8 cellular contexts compared by ENCODE assay signal in the genomic region with DNA sequence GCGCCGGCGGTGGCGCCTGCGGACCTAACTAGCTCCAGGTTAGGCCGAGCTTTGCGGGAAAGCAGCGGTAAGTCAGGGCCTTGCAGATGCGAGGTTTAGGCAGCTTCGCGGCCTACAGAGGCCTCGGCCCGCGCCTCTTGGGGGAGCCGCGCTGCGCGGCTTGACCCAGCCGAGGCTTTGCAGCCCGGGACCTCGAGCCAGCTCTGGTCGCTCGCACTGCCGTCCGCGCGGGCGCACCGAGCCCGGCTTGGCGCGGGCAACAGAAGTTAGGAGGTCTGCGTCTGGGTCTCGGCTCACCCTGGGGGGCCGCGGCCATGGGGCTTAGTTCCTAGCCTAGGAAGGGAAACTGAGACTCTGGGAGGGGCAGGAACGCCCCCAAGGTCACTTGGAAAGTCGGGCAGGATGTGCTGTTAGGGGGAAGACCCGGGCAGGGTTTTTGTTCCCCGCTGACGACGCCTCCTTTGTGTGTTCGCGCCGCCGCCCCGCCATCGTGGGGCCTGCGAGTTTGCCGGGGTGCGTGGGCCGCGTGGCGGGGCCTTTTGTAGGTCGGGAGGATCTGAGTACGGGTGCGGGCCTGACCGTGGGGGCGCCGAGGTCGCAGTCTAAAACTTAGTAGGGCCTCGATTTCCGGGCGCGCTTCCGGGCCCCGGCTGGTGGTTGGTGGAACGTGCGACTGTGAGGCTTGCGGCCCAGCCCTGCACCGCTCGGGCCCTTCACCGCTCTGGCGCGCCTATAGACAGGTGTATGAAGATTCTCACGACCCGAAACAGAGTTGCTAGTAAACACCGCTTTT. TPM values are rescaled to one million over a fixed set of nuclear protein-coding genes. Genes with fewer than 3 reads are reported as not detected.
A peak's percentile ranks its signal among the peaks of the same experiment; 100 is the strongest.
DNase-seq lines count a peak whose midpoint lies in the region; ATAC-seq and TF ChIP-seq lines count a peak whose summit lies in the region.

No MANE protein-coding gene starts in this region.

- H2BK12ac ChIP-seq in neuronal stem cell (ENCODE audit: low read length) = no peak overlapping the region

- H3K4me3 ChIP-seq in esophagus squamous epithelium (peak overlapping the region; percentile 75 to 98 (median 92)), neuronal stem cell (ENCODE audit: low read length in 2 of 2) (peak overlapping the region; percentile 66 to 99), suprapubic skin (peak overlapping the region; percentile 99)

- TF ChIP-seq CTCF in esophagus squamous epithelium (IDR thresholded peaks at IDR 0.05) = peak in 1 of 6 experiments; percentile 6
- TF ChIP-seq CTCF in suprapubic skin (IDR thresholded peaks at IDR 0.05) = no peak

- no peak for TF ChIP-seq EP300 in suprapubic skin (IDR thresholded peaks at IDR 0.05)

- H3K4me1 ChIP-seq in esophagus squamous epithelium (peaks cover 6 to 51% (median 23%) of the 10 kb centered on the region in 3 donors), neuronal stem cell (ENCODE audit: control insufficient read depth in 2 of 2, insufficient read depth in 1 of 2, low read depth in 1 of 2, low read length in 2 of 2) (peaks cover 2 to 6% of the 10 kb centered on the region in 2 donors), suprapubic skin (peaks cover 29% of the 10 kb centered on the region)

- peak overlapping the region; percentile 56 for H3K14ac ChIP-seq in neuronal stem cell (ENCODE audit: low read length)

- no peaks in the 10 kb centered on the region for H3K9me3 ChIP-seq in esophagus squamous epithelium
- H3K9me3 ChIP-seq in neuronal stem cell (replicated peaks in 1 of 2; ENCODE audit: control insufficient read depth in 2 of 2, insufficient read depth in 1 of 2, low read depth in 1 of 2, low read length in 2 of 2) = peaks cover 0 to 23% of the 10 kb centered on the region in 2 donors
- no peaks in the 10 kb centered on the region for H3K9me3 ChIP-seq in suprapubic skin

- no peak overlapping the region for H3K4ac ChIP-seq in neuronal stem cell (ENCODE audit: low read length)

- H3K36me3 ChIP-seq in esophagus squamous epithelium = peaks cover 0 to 35% (median 5%) of the 10 kb centered on the region in 3 donors
- peaks cover 7 to 44% of the 10 kb centered on the region in 2 donors for H3K36me3 ChIP-seq in neuronal stem cell (replicated peaks in 1 of 2; ENCODE audit: control insufficient read depth in 2 of 2, insufficient read depth in 2 of 2, low read length in 2 of 2)
- H3K36me3 ChIP-seq in suprapubic skin = peaks cover 14% of the 10 kb centered on the region

- peak overlapping the region; percentile 78 for H3K4me2 ChIP-seq in neuronal stem cell (ENCODE audit: insufficient read depth, low read length, poor library complexity, severe bottlenecking)

- peak overlapping the region; percentile 87 for H3K9ac ChIP-seq in neuronal stem cell (ENCODE audit: low read depth, low read length, poor library complexity)

- peak; percentile 51 for ATAC-seq in HG02759 (IDR thresholded peaks at IDR 0.05; ENCODE audit: unreplicated experiment)

- peak overlapping the region; percentile 66 for H3K23ac ChIP-seq in neuronal stem cell (ENCODE audit: low read depth, low read length, poor library complexity)

- H3K27me3 ChIP-seq in esophagus squamous epithelium = no peaks in the 10 kb centered on the region
- H3K27me3 ChIP-seq in neuronal stem cell (ENCODE audit: control insufficient read depth in 3 of 3, insufficient read depth in 3 of 3, low read depth in 1 of 3, low read length in 3 of 3) = peaks cover 0 to 2% (median 0%) of the 10 kb centered on the region in 3 experiments
- H3K27me3 ChIP-seq in suprapubic skin = no peaks in the 10 kb centered on the region

- H3K79me1 ChIP-seq in neuronal stem cell (ENCODE audit: low read depth, low read length) = peaks cover 8% of the 10 kb centered on the region

- H2AK5ac ChIP-seq in neuronal stem cell (ENCODE audit: low read depth, low read length) = peak overlapping the region; percentile 97

- TF ChIP-seq POLR2A in esophagus squamous epithelium (IDR thresholded peaks at IDR 0.05) (no peak), suprapubic skin (IDR thresholded peaks at IDR 0.05) (no peak)

- H2AFZ ChIP-seq in neuronal stem cell (ENCODE audit: low read length) = peak overlapping the region; percentile 93

- peak overlapping the region; percentile 85 for H2BK5ac ChIP-seq in neuronal stem cell (ENCODE audit: low read length)

- peak overlapping the region; percentile 87 for H4K8ac ChIP-seq in neuronal stem cell (ENCODE audit: low read depth, low read length)

- WGBS in esophagus squamous epithelium, 2 donors = 1% methylated on average over 21 to 42 of the region's 78 CpGs
- no CpG with 5 or more reads among the region's 78 CpGs for WGBS in neuronal stem cell (ENCODE audit: extremely low coverage in 2 of 2, insufficient read length in 2 of 2, insufficient replicate concordance in 1 of 2), 2 donors
- WGBS in suprapubic skin = 0% methylated on average over 14 of the region's 78 CpGs

- DNase-seq in NCI-H748 (lab: John Stamatoyannopoulos, UW; ENCODE audit: unreplicated experiment) = peak; percentile 12
- no peak for DNase-seq in NCI-H748 treated with DMSO at 0.1 percent for 48 hours (lab: John Stamatoyannopoulos, UW)
- peak; percentile 20 for DNase-seq in NCI-H510A (lab: John Stamatoyannopoulos, UW)
- DNase-seq in activated T-cell treated with anti-CD3 and anti-CD28 coated beads for 48 hours (ENCODE audit: low read depth) = peak; percentile 73
- peak; percentile 13 for DNase-seq in esophagus squamous epithelium (lab: John Stamatoyannopoulos, UW)
- DNase-seq in neuronal stem cell (ENCODE audit: low spot score) = peak; percentile 18
- DNase-seq in suprapubic skin (ENCODE audit: low spot score in 2 of 2) = no peak

- H2BK120ac ChIP-seq in neuronal stem cell (ENCODE audit: low read depth, low read length) = no peak overlapping the region

- H2BK15ac ChIP-seq in neuronal stem cell (ENCODE audit: low read length) = peak overlapping the region; percentile 1

- H4K91ac ChIP-seq in neuronal stem cell (ENCODE audit: low read depth, low read length, poor library complexity) = peak overlapping the region; percentile 74

- H3K27ac ChIP-seq in esophagus squamous epithelium (peak overlapping the region; percentile 94 to 97 (median 94)), neuronal stem cell (replicated peaks; ENCODE audit: low read length) (peak overlapping the region; percentile 89), suprapubic skin (peak overlapping the region; percentile 94)

- intact Hi-C loops in esophagus squamous epithelium (cut with DNase I) = no loop called here

- H3K18ac ChIP-seq in neuronal stem cell (ENCODE audit: low read length) = peak overlapping the region; percentile 68

RNA-seq across cellular contexts. Expression of a gene that starts 0.5 kb away (rescaled TPM):
- 10 to 100 TPM; 29.6 to 38.1 (median 32.6) TPM for total RNA-seq in esophagus squamous epithelium
- 46.7 TPM for polyA plus RNA-seq in neuronal stem cell (2013, experiment 1 of 2)
- 48.5 TPM for polyA plus RNA-seq in neuronal stem cell (2013, experiment 2 of 2)
- 10 to 100 TPM; 31.2 to 57.2 (median 44.0) TPM for total RNA-seq in suprapubic skin

RNA-seq across cellular contexts. Expression of a gene that starts 50.6 kb away (rescaled TPM):
- total RNA-seq in esophagus squamous epithelium = under 1 TPM in 1 of 4 donors, not detected in 3; 0.11 TPM
- not detected for polyA plus RNA-seq in neuronal stem cell (2013, experiment 1 of 2)
- not detected for polyA plus RNA-seq in neuronal stem cell (2013, experiment 2 of 2)
- not detected for total RNA-seq in suprapubic skin

RNA-seq across cellular contexts. Expression of a gene that starts 50.9 kb away (rescaled TPM):
- 1 to 10 TPM; 5.1 to 8.5 (median 8.2) TPM for total RNA-seq in esophagus squamous epithelium
- 0.15 TPM for polyA plus RNA-seq in neuronal stem cell (2013, experiment 1 of 2)
- 0.12 TPM for polyA plus RNA-seq in neuronal stem cell (2013, experiment 2 of 2)
- 10 to 100 TPM in 2 of 4 donors, 1 to 10 TPM in 2; 7.6 to 21.3 (median 9.9) TPM for total RNA-seq in suprapubic skin

Comparison
In these comparisons a context has a peak if more than half of its experiments do, and no peak if none do; other contexts are left out.
1. DNase-seq: peak in NCI-H748 (single experiment), NCI-H510A (single experiment), activated T-cell treated with anti-CD3 and anti-CD28 coated beads for 48 hours (single experiment), esophagus squamous epithelium (single experiment) and neuronal stem cell (single experiment); none in NCI-H748 treated with DMSO at 0.1 percent for 48 hours (single experiment) and suprapubic skin (0 of 2).
2. Peak in every context shown above with its lines, with median percentiles within 50 percentile points of each other: H3K27ac ChIP-seq and H3K4me3 ChIP-seq.